In genomic region chr15:99207672-99208071, GRCh38 we compare ENCODE assay signal across 22 cellular contexts. TPM values are rescaled to one million over a fixed set of nuclear protein-coding genes. Genes with fewer than 3 reads are reported as not detected.
DNase-seq lines count a peak whose midpoint lies in the region; ATAC-seq and TF ChIP-seq lines count a peak whose summit lies in the region.
"Had no signal": no experiment of that assay in that cellular context is flagged by ENCODE, and none has a peak within 500 bp of the region (broad histone marks: within the 10 kb centered on the region; RNA-seq: fewer than 3 reads in every experiment).

No MANE protein-coding gene starts in this region.

- no peak overlapping the region for H3K4me2 ChIP-seq in GM23248 (ENCODE audit: unreplicated experiment)
- H3K4me2 ChIP-seq: BLaER1, SK-N-SH had no signal

- H3K4me1 ChIP-seq in BE2C (peaks cover 6% of the 10 kb centered on the region), GM23248 (ENCODE audit: insufficient read depth) (no peaks in the 10 kb centered on the region), foreskin keratinocyte (no peaks in the 10 kb centered on the region)
- H3K4me1 ChIP-seq: BLaER1, Peyer's patch had no signal

- no peaks in the 10 kb centered on the region for H4K20me1 ChIP-seq in GM23248 (ENCODE audit: insufficient read depth)
- H4K20me1 ChIP-seq: BLaER1 had no signal

- H3K27ac Mint-ChIP-seq in T-helper 17 cell = no peak overlapping the region
- H3K27ac Mint-ChIP-seq in activated naive CD8-positive, alpha-beta T cell treated with anti-CD3 and anti-CD28 coated beads for 36 hours = no peak overlapping the region

- TF ChIP-seq CTCF in BE2C (IDR thresholded peaks at IDR 0.05; ENCODE audit: low read depth, low read length) (peak; percentile 7; the same call in 1 of the 2 replicates), foreskin keratinocyte (conservative IDR thresholded peaks at IDR 0.05) (peak; percentile 9)

- H3K27me3 ChIP-seq in BE2C = no peaks in the 10 kb centered on the region
- no peaks in the 10 kb centered on the region for H3K27me3 ChIP-seq in GM23248 (replicated peaks; ENCODE audit: insufficient read depth)
- no peaks in the 10 kb centered on the region for H3K27me3 ChIP-seq in foreskin keratinocyte
- H3K27me3 ChIP-seq: BLaER1, Peyer's patch had no signal

- H3K4me3 ChIP-seq in BE2C (ENCODE audit: low read depth, low read length) (no peak overlapping the region), GM23248 (no peak overlapping the region)
- H3K4me3 ChIP-seq: BLaER1, Peyer's patch had no signal

- H3K9me3 Mint-ChIP-seq in activated naive CD8-positive, alpha-beta T cell treated with anti-CD3 and anti-CD28 coated beads for 36 hours = no peaks in the 10 kb centered on the region

- H3K79me2 ChIP-seq in GM23248 (ENCODE audit: insufficient read depth) = no peaks in the 10 kb centered on the region

- DNase-seq in BE2C (no peak), GM23248 (peak; percentile 6), T-helper 17 cell (no peak), foreskin keratinocyte (no peak), T-helper 1 cell (no peak), left colon (no peak)
- no peak for DNase-seq in activated naive CD8-positive, alpha-beta T cell treated with anti-CD3 and anti-CD28 coated beads for 36 hours
- DNase-seq: CD4-positive, CD25-positive, alpha-beta regulatory T cell; DMS53; H7; KBM-7; MM.1S; NCI-H1417 treated with DMSO at 0.1 percent for 48 hours; NCI-H1694 treated with DMSO at 0.1 percent for 48 hours; NCI-H2081; NCI-H2227 treated with DMSO at 0.1 percent for 48 hours; NCI-H69; OCI-M1; Peyer's patch; SIG-M5; SK-N-SH had no signal

- H3K27me3 Mint-ChIP-seq in T-helper 17 cell = peaks cover 41% of the 10 kb centered on the region
- H3K27me3 Mint-ChIP-seq in activated naive CD8-positive, alpha-beta T cell treated with anti-CD3 and anti-CD28 coated beads for 36 hours = peaks cover 24% of the 10 kb centered on the region

- H2AFZ ChIP-seq in GM23248 = no peak overlapping the region

- H3K4me3 Mint-ChIP-seq in T-helper 17 cell = peak overlapping the region; percentile 39
- no peak overlapping the region for H3K4me3 Mint-ChIP-seq in activated naive CD8-positive, alpha-beta T cell treated with anti-CD3 and anti-CD28 coated beads for 36 hours
- H3K4me3 Mint-ChIP-seq: CD4-positive, CD25-positive, alpha-beta regulatory T cell had no signal

- intact Hi-C loops in left colon (cut with DNase I, micrococcal nuclease) = loop anchor here in 1 of 2 donors (5.0 kb wide), 1 partner anchor 100 kb away; the partner anchor contains the start of gene SYNM

- H3K9me2 ChIP-seq in GM23248 (ENCODE audit: insufficient read depth) = no peaks in the 10 kb centered on the region
- H3K9me2 ChIP-seq: SK-N-SH had no signal

- no peak overlapping the region for H3K9ac ChIP-seq in GM23248
- H3K9ac ChIP-seq: BLaER1, SK-N-SH had no signal

- no peaks in the 10 kb centered on the region for H3K4me1 Mint-ChIP-seq in T-helper 17 cell
- no peaks in the 10 kb centered on the region for H3K4me1 Mint-ChIP-seq in activated naive CD8-positive, alpha-beta T cell treated with anti-CD3 and anti-CD28 coated beads for 36 hours
- H3K4me1 Mint-ChIP-seq: CD4-positive, CD25-positive, alpha-beta regulatory T cell had no signal

- peaks cover 2% of the 10 kb centered on the region for H3K36me3 Mint-ChIP-seq in T-helper 17 cell (ENCODE audit: low read depth)
- H3K36me3 Mint-ChIP-seq in activated naive CD8-positive, alpha-beta T cell treated with anti-CD3 and anti-CD28 coated beads for 36 hours = no peaks in the 10 kb centered on the region
- H3K36me3 Mint-ChIP-seq: CD4-positive, CD25-positive, alpha-beta regulatory T cell had no signal

- H3F3A ChIP-seq in GM23248 (ENCODE audit: insufficient read depth) = no peaks in the 10 kb centered on the region

- ATAC-seq in T-helper 17 cell = no peak
- ATAC-seq in foreskin keratinocyte = no peak
- no peak for ATAC-seq in left colon

- no peak overlapping the region for H3K27ac ChIP-seq in GM23248
- H3K27ac ChIP-seq in foreskin keratinocyte = no peak overlapping the region
- H3K27ac ChIP-seq: BLaER1, Peyer's patch had no signal

- H3K36me3 ChIP-seq in BE2C = no peaks in the 10 kb centered on the region
- H3K36me3 ChIP-seq in GM23248 (ENCODE audit: low read depth) = 0 out of 2 replicates have a peak, but pooled peaks cover 3% of the 10 kb centered on the region
- H3K36me3 ChIP-seq: BLaER1 had no signal

- H3K9me3 ChIP-seq in BE2C = no peaks in the 10 kb centered on the region
- H3K9me3 ChIP-seq in GM23248 (ENCODE audit: low read depth) = no peaks in the 10 kb centered on the region
- H3K9me3 ChIP-seq in T-helper 17 cell (ENCODE audit: control insufficient read depth, low read length, poor library complexity, severe bottlenecking) = no peaks in the 10 kb centered on the region
- H3K9me3 ChIP-seq: BLaER1, Peyer's patch had no signal

- in situ Hi-C loops in GM23248 (cut with MboI) = no loop called here

- 95 to 97% methylated on average over 3 of the region's 3 CpGs for WGBS in GM23248 (ENCODE audit: low coverage in 1 of 2, low lambda C conversion rate in 2 of 2, missing lambda C conversion rate in 2 of 2), 2 experiments

RNA-seq across cellular contexts. Expression of gene TTC23, which starts 41.7 kb away (rescaled TPM):
- 14.5 TPM for polyA plus RNA-seq in BE2C (2012; ENCODE audit: insufficient read depth, insufficient read length, low read depth)
- total RNA-seq in GM23248 (2014; rRNA removed; shearing (Covaris generic)) = 18.6 and 21.0 TPM in 2 replicates
- polyA plus RNA-seq in GM23248 (2016; fragmentation: Nextera tagmentation; extraction: Ambion mirVana) = 10.0 and 10.8 TPM in 2 replicates
- total RNA-seq in T-helper 17 cell = under 1 TPM in 1 of 2 donors, not detected in 1; 0.30 TPM
- 14.9 and 19.1 TPM in 2 replicates for total RNA-seq in foreskin keratinocyte
- 7.1 and 8.4 TPM in 2 replicates for polyA plus RNA-seq in foreskin keratinocyte
- 1 to 10 TPM; 3.7 to 4.2 TPM for total RNA-seq in activated naive CD8-positive, alpha-beta T cell treated with anti-CD3 and anti-CD28 coated beads for 36 hours
- 10 to 100 TPM; 16.0 to 18.6 TPM for total RNA-seq in left colon

RNA-seq across cellular contexts. Expression of gene LRRC28, which starts 43.6 kb away (rescaled TPM):
- polyA plus RNA-seq in BE2C (2012; ENCODE audit: insufficient read depth, insufficient read length, low read depth) = 13.2 TPM
- total RNA-seq in GM23248 (2014; rRNA removed; shearing (Covaris generic)) = 15.8 and 30.8 TPM in 2 replicates
- polyA plus RNA-seq in GM23248 (2016; fragmentation: Nextera tagmentation; extraction: Ambion mirVana) (18.4 and 19.8 TPM in 2 replicates), foreskin keratinocyte (10.1 and 13.4 TPM in 2 replicates)
- total RNA-seq in T-helper 17 cell (10 to 100 TPM; 12.6 to 15.6 TPM), foreskin keratinocyte (12.5 and 14.3 TPM in 2 replicates), left colon (10 to 100 TPM; 24.8 to 32.2 TPM)
- total RNA-seq in activated naive CD8-positive, alpha-beta T cell treated with anti-CD3 and anti-CD28 coated beads for 36 hours = 10 to 100 TPM in 1 of 2 experiments, 1 to 10 TPM in 1; 9.9 to 12.4 TPM
